1 cellular context compared by ENCODE assay signal in the genomic region with DNA sequence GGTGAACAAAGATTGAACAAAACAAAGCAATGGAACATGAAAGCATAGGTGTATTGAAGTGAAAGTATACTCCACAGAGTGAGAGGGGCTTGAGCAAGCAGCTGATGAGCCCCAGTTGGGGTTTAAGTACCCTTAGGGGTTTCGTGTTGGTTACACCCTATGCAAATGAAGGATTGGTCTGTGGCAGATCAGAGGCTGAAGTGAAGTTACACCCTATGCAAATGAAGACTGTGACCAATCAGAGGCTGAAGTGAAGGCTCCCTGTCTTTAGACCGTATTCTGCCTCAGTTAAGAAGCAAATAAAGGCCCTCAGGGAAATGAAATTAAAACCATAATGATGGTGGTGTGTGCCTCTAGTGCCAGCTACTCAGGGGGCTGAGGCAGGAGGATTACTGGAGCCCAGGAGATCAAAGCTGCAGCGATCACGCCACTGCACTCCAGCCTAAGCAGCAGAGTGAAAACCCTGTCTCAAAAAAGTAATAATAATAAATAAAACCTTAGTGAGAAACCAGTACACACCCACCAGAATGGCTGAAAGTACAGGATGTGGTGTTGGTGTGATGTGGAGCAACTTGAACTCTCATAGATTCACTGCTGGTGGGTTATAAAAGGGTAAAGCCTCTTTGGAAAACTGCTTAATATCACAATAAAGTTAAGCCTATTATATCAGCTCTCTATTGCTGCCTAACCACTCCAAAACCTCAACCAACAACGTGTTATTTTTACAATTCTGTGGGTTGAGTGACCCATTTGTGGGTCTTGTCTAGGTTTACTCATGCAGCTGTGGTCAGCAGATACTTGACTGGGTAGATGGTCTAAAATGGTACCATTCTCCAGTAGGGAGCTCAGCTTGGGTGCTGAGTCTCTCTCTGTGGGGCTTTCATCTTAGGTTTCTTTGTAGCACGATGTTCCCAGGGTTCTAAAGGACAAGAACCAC.
TF ChIP-seq lines count a peak whose summit lies in the region.

No MANE protein-coding gene starts in this region.

TF ChIP-seq in GM23338, 12 proteins besides CTCF, POLR2A, EP300 and RAD21 (continued from another document):
- TF ChIP-seq REST (IDR thresholded peaks at IDR 0.05; ENCODE audit: unreplicated experiment) (no peak), POLR2AphosphoS5 (IDR thresholded peaks at IDR 0.05; ENCODE audit: low read depth) (no peak), EZH2 (IDR thresholded peaks at IDR 0.05; ENCODE audit: low read depth, unreplicated experiment) (no peak), NANOG (IDR thresholded peaks at IDR 0.05; ENCODE audit: borderline replicate concordance) (no peak), ZNF462 (CRISPR knock-in tag; IDR thresholded peaks at IDR 0.05) (no peak), JUNB (IDR thresholded peaks at IDR 0.05; ENCODE audit: unreplicated experiment) (no peak), CREB1 (CRISPR knock-in tag; IDR thresholded peaks at IDR 0.05; ENCODE audit: low read depth) (no peak)
- TF ChIP-seq, protein P1, sequence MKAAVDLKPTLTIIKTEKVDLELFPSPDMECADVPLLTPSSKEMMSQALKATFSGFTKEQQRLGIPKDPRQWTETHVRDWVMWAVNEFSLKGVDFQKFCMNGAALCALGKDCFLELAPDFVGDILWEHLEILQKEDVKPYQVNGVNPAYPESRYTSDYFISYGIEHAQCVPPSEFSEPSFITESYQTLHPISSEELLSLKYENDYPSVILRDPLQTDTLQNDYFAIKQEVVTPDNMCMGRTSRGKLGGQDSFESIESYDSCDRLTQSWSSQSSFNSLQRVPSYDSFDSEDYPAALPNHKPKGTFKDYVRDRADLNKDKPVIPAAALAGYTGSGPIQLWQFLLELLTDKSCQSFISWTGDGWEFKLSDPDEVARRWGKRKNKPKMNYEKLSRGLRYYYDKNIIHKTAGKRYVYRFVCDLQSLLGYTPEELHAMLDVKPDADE (IDR thresholded peaks at IDR 0.05): no peak
